ENCODE assay signal across 10 cellular contexts in the genomic region with DNA sequence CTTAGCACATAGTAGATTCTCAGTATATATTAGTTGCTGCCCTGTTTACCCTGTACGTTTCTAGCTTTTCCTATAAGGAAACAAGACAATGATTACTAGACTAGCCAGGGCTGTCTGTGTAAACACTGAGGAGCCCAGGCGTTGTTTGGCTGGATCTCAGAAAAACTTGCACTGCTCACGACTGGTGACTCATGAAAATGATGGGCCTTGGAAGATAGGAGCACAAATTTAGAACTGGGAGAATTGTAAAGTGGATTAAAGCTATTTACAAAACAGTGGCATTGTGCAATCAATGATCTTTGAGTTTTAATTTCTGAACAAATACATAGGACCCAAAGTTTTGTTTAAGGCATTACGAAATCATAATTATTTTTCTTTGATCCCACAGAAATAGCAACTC.
A peak's percentile ranks its signal among the peaks of the same experiment; 100 is the strongest.
DNase-seq lines count a peak whose midpoint lies in the region; ATAC-seq and TF ChIP-seq lines count a peak whose summit lies in the region.
"Had no signal": no experiment of that assay in that cellular context is flagged by ENCODE, and none has a peak within 500 bp of the region (broad histone marks: within the 10 kb centered on the region; RNA-seq: fewer than 3 reads in every experiment).

No MANE protein-coding gene starts in this region.

- no peaks in the 10 kb centered on the region for H3K4me1 ChIP-seq in colonic mucosa
- H3K4me1 ChIP-seq in right lobe of liver: peaks cover 0 to 11% (median 0%) of the 10 kb centered on the region in 4 donors
- peaks cover 2 to 6% of the 10 kb centered on the region in 2 donors for H3K4me1 ChIP-seq in thyroid gland

- peak; percentile 92 to 98 (median 95) for ATAC-seq in right lobe of liver
- no peak for ATAC-seq in activated CD4-positive, alpha-beta T cell treated with anti-CD3 and anti-CD28 coated beads for 36 hours
- no peak for ATAC-seq in HG02798 (IDR thresholded peaks at IDR 0.05; ENCODE audit: poor library complexity, unreplicated experiment)

- H3K27ac ChIP-seq in colonic mucosa (peak overlapping the region; percentile 37), right lobe of liver (no peak overlapping the region), thyroid gland (peak overlapping the region in 1 of 3 donors; percentile 50)

- no peak overlapping the region for H3K27ac Mint-ChIP-seq in activated CD4-positive, alpha-beta T cell treated with anti-CD3 and anti-CD28 coated beads for 36 hours

- POLR2A ChIA-PET in activated CD4-positive, alpha-beta T cell treated with anti-CD3 and anti-CD28 coated beads for 36 hours (lab: Charles Lee): interaction anchor here (0.6 to 0.8 kb wide), 2 partner anchors 299 to 359 kb away, joined by 3 read pairs; no protein-coding TSS in a partner anchor

- no peak for TF ChIP-seq CTCF in colonic mucosa (IDR thresholded peaks at IDR 0.05)
- TF ChIP-seq CTCF in right lobe of liver (IDR thresholded peaks at IDR 0.05): no peak
- TF ChIP-seq CTCF in thyroid gland (IDR thresholded peaks at IDR 0.05): no peak

- H3K36me3 ChIP-seq in colonic mucosa (no peaks in the 10 kb centered on the region), right lobe of liver (no peaks in the 10 kb centered on the region), thyroid gland (no peaks in the 10 kb centered on the region)

- H3K9ac ChIP-seq in colonic mucosa (ENCODE audit: low read depth in 2 of 2, low read length in 2 of 2): no peak overlapping the region

- DNase-seq in HT1080 (ENCODE audit: low read depth) (peak; percentile 60), colonic mucosa (peak; percentile 34), right lobe of liver (peak; percentile 38 to 52 (median 47)), thyroid gland (peak; percentile 55 to 69), SW480 (ENCODE audit: low spot score) (no peak), NCI-H345 (lab: John Stamatoyannopoulos, UW) (no peak)
- DNase-seq in activated CD4-positive, alpha-beta T cell treated with anti-CD3 and anti-CD28 coated beads for 36 hours: no peak
- DNase-seq: activated CD4-positive, alpha-beta T cell treated with anti-CD3 and anti-CD28 coated beads, Interleukin-2, amount 50 U/mL, for 4 hours; NCI-H2227 treated with DMSO at 0.1 percent for 48 hours had no signal

- H3K36me3 Mint-ChIP-seq in activated CD4-positive, alpha-beta T cell treated with anti-CD3 and anti-CD28 coated beads for 36 hours (ENCODE audit: low read depth): no peaks in the 10 kb centered on the region

- H3K4me3 ChIP-seq in colonic mucosa (no peak overlapping the region), right lobe of liver (no peak overlapping the region), thyroid gland (replicated peaks in 1 of 3) (no peak overlapping the region)

- intact Hi-C loops in colonic mucosa (cut with DNase I) (no loop called here), right lobe of liver (cut with DNase I) (no loop called here), thyroid gland (cut with DNase I) (no loop called here)
- intact Hi-C loops in activated CD4-positive, alpha-beta T cell treated with anti-CD3 and anti-CD28 coated beads for 36 hours (cut with DNase I, micrococcal nuclease): no loop called here

- WGBS in right lobe of liver (ENCODE audit: insufficient coverage, low coverage, low lambda C conversion rate, missing lambda C conversion rate): 22% methylated on average over 4 of the region's 4 CpGs
- WGBS in thyroid gland, 2 donors: 31 to 33% methylated on average over 4 of the region's 4 CpGs

- H3K9me3 ChIP-seq in colonic mucosa (no peaks in the 10 kb centered on the region), right lobe of liver (no peaks in the 10 kb centered on the region), thyroid gland (no peaks in the 10 kb centered on the region)

- H3K4me3 Mint-ChIP-seq in activated CD4-positive, alpha-beta T cell treated with anti-CD3 and anti-CD28 coated beads for 36 hours: no peak overlapping the region

- CTCF ChIA-PET in activated CD4-positive, alpha-beta T cell treated with anti-CD3 and anti-CD28 coated beads for 36 hours (lab: Charles Lee): interaction anchor here (1.0 to 1.5 kb wide), 2 partner anchors 190 to 192 kb away, joined by 3 read pairs; no protein-coding TSS in a partner anchor

- no peak for TF ChIP-seq POLR2A in right lobe of liver (IDR thresholded peaks at IDR 0.05)
- TF ChIP-seq POLR2A in thyroid gland (IDR thresholded peaks at IDR 0.05): no peak

- H3K4me1 Mint-ChIP-seq in activated CD4-positive, alpha-beta T cell treated with anti-CD3 and anti-CD28 coated beads for 36 hours: no peaks in the 10 kb centered on the region

- H3K27me3 ChIP-seq in colonic mucosa: no peaks in the 10 kb centered on the region
- H3K27me3 ChIP-seq in right lobe of liver: no peaks in the 10 kb centered on the region
- H3K27me3 ChIP-seq in thyroid gland: no peaks in the 10 kb centered on the region

- H3K9me3 Mint-ChIP-seq in activated CD4-positive, alpha-beta T cell treated with anti-CD3 and anti-CD28 coated beads for 36 hours (ENCODE audit: low read depth): no peaks in the 10 kb centered on the region

- H3K27me3 Mint-ChIP-seq in activated CD4-positive, alpha-beta T cell treated with anti-CD3 and anti-CD28 coated beads for 36 hours: no peaks in the 10 kb centered on the region

Comparison
In these comparisons a context has a peak if more than half of its experiments do, and no peak if none do; other contexts are left out.
1. DNase-seq: peak in HT1080 (single experiment), colonic mucosa (single experiment), right lobe of liver (3 of 3) and thyroid gland (2 of 2); none in SW480 (single experiment), activated CD4-positive, alpha-beta T cell treated with anti-CD3 and anti-CD28 coated beads for 36 hours (single experiment) and NCI-H345 (single experiment).
2. ATAC-seq: peak in right lobe of liver (4 of 4); none in activated CD4-positive, alpha-beta T cell treated with anti-CD3 and anti-CD28 coated beads for 36 hours (single experiment) and HG02798 (single experiment).